Comparison of ENCODE assay signal across 22 cellular contexts in the genomic region with DNA sequence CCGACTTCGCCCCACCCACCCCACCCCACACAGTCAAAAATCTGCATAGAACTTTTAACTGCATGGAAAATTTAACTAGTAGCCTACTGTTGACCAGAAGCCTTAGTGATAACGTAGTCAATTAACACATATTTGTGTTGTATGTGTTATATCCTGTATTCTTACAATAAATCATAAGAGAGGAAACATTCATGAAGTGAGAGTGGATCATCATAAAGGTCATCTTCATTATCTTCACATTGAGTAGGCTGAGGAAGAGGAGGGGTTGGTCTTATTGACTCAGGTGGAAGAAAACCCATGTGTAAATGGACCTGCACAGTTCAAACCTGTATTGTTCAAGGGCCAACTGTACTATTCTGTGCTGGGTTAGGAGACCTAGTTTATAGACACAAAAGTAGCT. TPM values are rescaled to one million over a fixed set of nuclear protein-coding genes. Genes with fewer than 3 reads are reported as not detected.
DNase-seq lines count a peak whose midpoint lies in the region; ATAC-seq, FAIRE-seq and TF ChIP-seq lines count a peak whose summit lies in the region.
"Had no signal": no experiment of that assay in that cellular context is flagged by ENCODE, and none has a peak within 500 bp of the region (broad histone marks: within the 10 kb centered on the region; RNA-seq: fewer than 3 reads in every experiment).

No MANE protein-coding gene starts in this region.

- peak; percentile 72 for FAIRE-seq in astrocyte (lab: Jason Lieb, UNC)
- FAIRE-seq: GM12878, GM18507 had no signal

- H2AFZ ChIP-seq in astrocyte (ENCODE audit: low read depth, low read length), result no peak overlapping the region
- H2AFZ ChIP-seq: GM23338 had no signal

- H3K27ac Mint-ChIP-seq in activated CD4-positive, alpha-beta memory T cell treated with anti-CD3 and anti-CD28 coated beads for 36 hours, result peak overlapping the region; percentile 58
- no peak overlapping the region for H3K27ac Mint-ChIP-seq in activated CD4-positive, alpha-beta memory T cell treated with anti-CD3 and anti-CD28 coated beads, Interleukin-2, amount 10 ng/mL, durations not matched to agents 7 days and 5 days
- H3K27ac Mint-ChIP-seq in natural killer cell, result peak overlapping the region; percentile 3 to 72
- peak overlapping the region in 1 of 2 donors; percentile 86 for H3K27ac Mint-ChIP-seq in natural killer cell treated with Interleukin-12 subunit alpha and Interleukin-12 subunit beta and Interleukin-15 and Interleukin-18, amount 100 ng/mL, for 72 hours
- no peak overlapping the region for H3K27ac Mint-ChIP-seq in astrocyte (ENCODE audit: unreplicated experiment)
- peak overlapping the region in 1 of 2 donors; percentile 59 for H3K27ac Mint-ChIP-seq in stimulated activated naive CD8-positive, alpha-beta T cell treated with anti-CD3 and anti-CD28 coated beads, Interleukin-15, amount 100 ng/mL, for 72 hours
- H3K27ac Mint-ChIP-seq: CD8-positive, alpha-beta T cell; GM23338 had no signal

- 96% methylated on average over 3 of the region's 3 CpGs for WGBS in heart right ventricle, 2 donors

- no peak overlapping the region for H3K27ac ChIP-seq in astrocyte (ENCODE audit: low read depth, low read length)
- H3K27ac ChIP-seq in heart right ventricle, result no peak overlapping the region

- no peaks in the 10 kb centered on the region for H3K27me3 ChIP-seq in astrocyte (ENCODE audit: insufficient read depth, low read length)
- no peaks in the 10 kb centered on the region for H3K27me3 ChIP-seq in heart right ventricle

- H3K36me3 ChIP-seq in astrocyte (ENCODE audit: insufficient read depth, low read length) (peaks cover 70% of the 10 kb centered on the region), heart right ventricle (peaks cover 0 to 100% (median 80%) of the 10 kb centered on the region in 9 donors)

- H3K9me3 ChIP-seq in astrocyte (ENCODE audit: insufficient read depth, low read depth, low read length) (no peaks in the 10 kb centered on the region), heart right ventricle (no peaks in the 10 kb centered on the region)

- H4K20me1 ChIP-seq in astrocyte (ENCODE audit: insufficient read depth, low read length), result peaks cover 4% of the 10 kb centered on the region

- CTCF ChIA-PET in activated CD4-positive, alpha-beta memory T cell treated with anti-CD3 and anti-CD28 coated beads for 36 hours (lab: Charles Lee), result interaction anchor here (1.4 kb wide), 1 partner anchor 11 kb away, joined by 4 read pairs; no protein-coding TSS in a partner anchor
- CTCF ChIA-PET in activated CD4-positive, alpha-beta memory T cell treated with anti-CD3 and anti-CD28 coated beads, Interleukin-2, amount 10 ng/mL, durations not matched to agents 7 days and 5 days (lab: Charles Lee), result no interaction called here

- ATAC-seq in natural killer cell, result no peak
- ATAC-seq in natural killer cell treated with Interleukin-12 subunit alpha and Interleukin-12 subunit beta and Interleukin-15 and Interleukin-18, amount 100 ng/mL, for 72 hours, result no peak
- ATAC-seq in stimulated activated naive CD8-positive, alpha-beta T cell treated with anti-CD3 and anti-CD28 coated beads, Interleukin-15, amount 100 ng/mL, for 72 hours, result peak; percentile 52
- ATAC-seq in heart right ventricle, result no peak
- ATAC-seq: CD8-positive, alpha-beta T cell; GM12878; GM23338; HCT116; PC-3 had no signal

- no peak for TF ChIP-seq CTCF in natural killer cell (IDR thresholded peaks at IDR 0.05)
- TF ChIP-seq CTCF in astrocyte (IDR thresholded peaks at IDR 0.05; ENCODE audit: insufficient read depth, low read depth, low read length), result no peak
- TF ChIP-seq CTCF in heart right ventricle (IDR thresholded peaks at IDR 0.05), result no peak

- H3K27me3 Mint-ChIP-seq in activated CD4-positive, alpha-beta memory T cell treated with anti-CD3 and anti-CD28 coated beads for 36 hours, result no peaks in the 10 kb centered on the region
- H3K27me3 Mint-ChIP-seq in activated CD4-positive, alpha-beta memory T cell treated with anti-CD3 and anti-CD28 coated beads, Interleukin-2, amount 10 ng/mL, durations not matched to agents 7 days and 5 days, result no peaks in the 10 kb centered on the region
- H3K27me3 Mint-ChIP-seq in natural killer cell (ENCODE audit: low read depth in 2 of 2) (no peaks in the 10 kb centered on the region), astrocyte (ENCODE audit: low read depth, unreplicated experiment) (no peaks in the 10 kb centered on the region)
- H3K27me3 Mint-ChIP-seq in natural killer cell treated with Interleukin-12 subunit alpha and Interleukin-12 subunit beta and Interleukin-15 and Interleukin-18, amount 100 ng/mL, for 72 hours, result no peaks in the 10 kb centered on the region
- H3K27me3 Mint-ChIP-seq in stimulated activated naive CD8-positive, alpha-beta T cell treated with anti-CD3 and anti-CD28 coated beads, Interleukin-15, amount 100 ng/mL, for 72 hours, result no peaks in the 10 kb centered on the region
- H3K27me3 Mint-ChIP-seq: IgD-negative memory B cell had no signal

- intact Hi-C loops in activated CD4-positive, alpha-beta memory T cell treated with anti-CD3 and anti-CD28 coated beads for 36 hours (cut with micrococcal nuclease), result no loop called here
- intact Hi-C loops in natural killer cell (cut with micrococcal nuclease) (no loop called here), heart right ventricle (cut with DNase I) (no loop called here)

- H3K4me3 ChIP-seq in astrocyte (ENCODE audit: insufficient read depth, low read depth, low read length), result no peak overlapping the region
- no peak overlapping the region for H3K4me3 ChIP-seq in heart right ventricle
- H3K4me3 ChIP-seq: GM12878, GM23338 had no signal

- peaks cover 55% of the 10 kb centered on the region for H3K36me3 Mint-ChIP-seq in activated CD4-positive, alpha-beta memory T cell treated with anti-CD3 and anti-CD28 coated beads for 36 hours
- H3K36me3 Mint-ChIP-seq in activated CD4-positive, alpha-beta memory T cell treated with anti-CD3 and anti-CD28 coated beads, Interleukin-2, amount 10 ng/mL, durations not matched to agents 7 days and 5 days (ENCODE audit: low read depth), result peaks cover 78% of the 10 kb centered on the region
- peaks cover 42% of the 10 kb centered on the region for H3K36me3 Mint-ChIP-seq in natural killer cell
- H3K36me3 Mint-ChIP-seq in natural killer cell treated with Interleukin-12 subunit alpha and Interleukin-12 subunit beta and Interleukin-15 and Interleukin-18, amount 100 ng/mL, for 72 hours, result peaks cover 38% of the 10 kb centered on the region
- H3K36me3 Mint-ChIP-seq in astrocyte (ENCODE audit: low read depth, unreplicated experiment), result peaks cover 5% of the 10 kb centered on the region

- POLR2A ChIA-PET in activated CD4-positive, alpha-beta memory T cell treated with anti-CD3 and anti-CD28 coated beads for 36 hours (lab: Charles Lee), result no interaction called here
- POLR2A ChIA-PET in activated CD4-positive, alpha-beta memory T cell treated with anti-CD3 and anti-CD28 coated beads, Interleukin-2, amount 10 ng/mL, durations not matched to agents 7 days and 5 days (lab: Charles Lee), result interaction anchor here (1.2 to 1.9 kb wide), 2 partner anchors 15 to 33 kb away, joined by 3 to 4 read pairs; partner anchors contain the start of genes NCBP1 and TSTD2

- no peak overlapping the region for H3K4me3 Mint-ChIP-seq in activated CD4-positive, alpha-beta memory T cell treated with anti-CD3 and anti-CD28 coated beads for 36 hours
- H3K4me3 Mint-ChIP-seq in activated CD4-positive, alpha-beta memory T cell treated with anti-CD3 and anti-CD28 coated beads, Interleukin-2, amount 10 ng/mL, durations not matched to agents 7 days and 5 days, result no peak overlapping the region
- H3K4me3 Mint-ChIP-seq in natural killer cell (no peak overlapping the region), astrocyte (ENCODE audit: unreplicated experiment) (no peak overlapping the region)
- no peak overlapping the region for H3K4me3 Mint-ChIP-seq in natural killer cell treated with Interleukin-12 subunit alpha and Interleukin-12 subunit beta and Interleukin-15 and Interleukin-18, amount 100 ng/mL, for 72 hours
- H3K4me3 Mint-ChIP-seq in stimulated activated naive CD8-positive, alpha-beta T cell treated with anti-CD3 and anti-CD28 coated beads, Interleukin-15, amount 100 ng/mL, for 72 hours, result peak overlapping the region in 1 of 2 donors; percentile 13
- H3K4me3 Mint-ChIP-seq: CD8-positive, alpha-beta T cell; GM23338; IgD-negative memory B cell had no signal

- H3K9me3 Mint-ChIP-seq in activated CD4-positive, alpha-beta memory T cell treated with anti-CD3 and anti-CD28 coated beads for 36 hours, result no peaks in the 10 kb centered on the region
- H3K9me3 Mint-ChIP-seq in activated CD4-positive, alpha-beta memory T cell treated with anti-CD3 and anti-CD28 coated beads, Interleukin-2, amount 10 ng/mL, durations not matched to agents 7 days and 5 days, result no peaks in the 10 kb centered on the region
- no peaks in the 10 kb centered on the region for H3K9me3 Mint-ChIP-seq in natural killer cell
- no peaks in the 10 kb centered on the region for H3K9me3 Mint-ChIP-seq in natural killer cell treated with Interleukin-12 subunit alpha and Interleukin-12 subunit beta and Interleukin-15 and Interleukin-18, amount 100 ng/mL, for 72 hours
- no peaks in the 10 kb centered on the region for H3K9me3 Mint-ChIP-seq in astrocyte (ENCODE audit: unreplicated experiment)
- H3K9me3 Mint-ChIP-seq in stimulated activated naive CD8-positive, alpha-beta T cell treated with anti-CD3 and anti-CD28 coated beads, Interleukin-15, amount 100 ng/mL, for 72 hours, result no peaks in the 10 kb centered on the region
- H3K9me3 Mint-ChIP-seq: CD8-positive, alpha-beta T cell; GM23338; IgD-negative memory B cell had no signal

- DNase-seq in activated CD4-positive, alpha-beta memory T cell treated with anti-CD3 and anti-CD28 coated beads for 36 hours, result no peak
- no peak for DNase-seq in activated CD4-positive, alpha-beta memory T cell treated with anti-CD3 and anti-CD28 coated beads, Interleukin-2, amount 10 ng/mL, durations not matched to agents 7 days and 5 days
- DNase-seq in natural killer cell (no peak), astrocyte (ENCODE audit: low read depth) (no peak), activated gamma-delta T cell (lab: John Stamatoyannopoulos, UW) (no peak), heart right ventricle (no peak)
- no peak for DNase-seq in natural killer cell treated with Interleukin-12 subunit alpha and Interleukin-12 subunit beta and Interleukin-15 and Interleukin-18, amount 100 ng/mL, for 72 hours (ENCODE audit: low spot score)
- DNase-seq in stimulated activated naive CD8-positive, alpha-beta T cell treated with anti-CD3 and anti-CD28 coated beads, Interleukin-15, amount 100 ng/mL, for 72 hours, result no peak
- DNase-seq: CD8-positive, alpha-beta T cell; DMS53; Karpas-422; NCI-H1417 treated with DMSO at 0.1 percent for 48 hours; NCI-H187 treated with DMSO at 0.1 percent for 48 hours; NCI-H2227 treated with DMSO at 0.1 percent for 48 hours; NCI-H524 treated with DMSO at 0.1 percent for 48 hours; PC-3; RPMI8226 had no signal

- no peak overlapping the region for H3K9ac ChIP-seq in astrocyte (ENCODE audit: low read length)

- no peak overlapping the region for H3K4me2 ChIP-seq in astrocyte (ENCODE audit: low read length)
- H3K4me2 ChIP-seq: GM23338 had no signal

- peaks cover 37% of the 10 kb centered on the region for H3K4me1 Mint-ChIP-seq in activated CD4-positive, alpha-beta memory T cell treated with anti-CD3 and anti-CD28 coated beads for 36 hours (ENCODE audit: low read depth)
- peaks cover 27% of the 10 kb centered on the region for H3K4me1 Mint-ChIP-seq in activated CD4-positive, alpha-beta memory T cell treated with anti-CD3 and anti-CD28 coated beads, Interleukin-2, amount 10 ng/mL, durations not matched to agents 7 days and 5 days
- H3K4me1 Mint-ChIP-seq in natural killer cell (peaks cover 7 to 8% of the 10 kb centered on the region in 2 donors), astrocyte (ENCODE audit: low read depth, unreplicated experiment) (no peaks in the 10 kb centered on the region)
- peaks cover 12 to 15% of the 10 kb centered on the region in 2 donors for H3K4me1 Mint-ChIP-seq in natural killer cell treated with Interleukin-12 subunit alpha and Interleukin-12 subunit beta and Interleukin-15 and Interleukin-18, amount 100 ng/mL, for 72 hours (ENCODE audit: low read depth in 2 of 2)
- H3K4me1 Mint-ChIP-seq in stimulated activated naive CD8-positive, alpha-beta T cell treated with anti-CD3 and anti-CD28 coated beads, Interleukin-15, amount 100 ng/mL, for 72 hours, result peaks cover 44% of the 10 kb centered on the region
- H3K4me1 Mint-ChIP-seq: GM23338 had no signal

- no peaks in the 10 kb centered on the region for H3K79me2 ChIP-seq in astrocyte (ENCODE audit: insufficient read depth, low read length)

- no peaks in the 10 kb centered on the region for H3K4me1 ChIP-seq in astrocyte (ENCODE audit: insufficient read depth, low read length)
- peaks cover 0 to 12% (median 0%) of the 10 kb centered on the region in 9 donors for H3K4me1 ChIP-seq in heart right ventricle

RNA-seq across cellular contexts. Expression of gene XPA, which starts 31.4 kb away (rescaled TPM):
- 1 to 10 TPM; 8.5 to 9.6 TPM for total RNA-seq in activated CD4-positive, alpha-beta memory T cell treated with anti-CD3 and anti-CD28 coated beads for 36 hours
- total RNA-seq in activated CD4-positive, alpha-beta memory T cell treated with anti-CD3 and anti-CD28 coated beads, Interleukin-2, amount 10 ng/mL, durations not matched to agents 7 days and 5 days, result 10 to 100 TPM; 12.1 to 12.4 TPM
- total RNA-seq in natural killer cell, result 10 to 100 TPM; 21.7 to 28.4 (median 25.6) TPM
- total RNA-seq in natural killer cell treated with Interleukin-12 subunit alpha and Interleukin-12 subunit beta and Interleukin-15 and Interleukin-18, amount 100 ng/mL, for 72 hours, result 10 to 100 TPM; 11.2 to 12.5 TPM
- total RNA-seq in astrocyte, result 7.7 and 9.8 TPM in 2 replicates
- total RNA-seq in heart right ventricle, result 10 to 100 TPM in 3 of 10 donors, 1 to 10 TPM in 7; 7.9 to 13.7 (median 9.3) TPM
- 1 to 10 TPM; 5.7 to 6.9 TPM for polyA plus RNA-seq in heart right ventricle

RNA-seq across cellular contexts. Expression of gene NCBP1, which starts 32.1 kb away (rescaled TPM):
- total RNA-seq in activated CD4-positive, alpha-beta memory T cell treated with anti-CD3 and anti-CD28 coated beads for 36 hours, result 10 to 100 TPM; 43.4 to 47.2 TPM
- total RNA-seq in activated CD4-positive, alpha-beta memory T cell treated with anti-CD3 and anti-CD28 coated beads, Interleukin-2, amount 10 ng/mL, durations not matched to agents 7 days and 5 days, result 10 to 100 TPM; 34.5 to 36.5 TPM
- total RNA-seq in natural killer cell (10 to 100 TPM; 39.3 to 55.2 (median 51.2) TPM), astrocyte (42.5 and 43.0 TPM in 2 replicates), heart right ventricle (10 to 100 TPM; 11.8 to 20.4 (median 15.9) TPM)
- total RNA-seq in natural killer cell treated with Interleukin-12 subunit alpha and Interleukin-12 subunit beta and Interleukin-15 and Interleukin-18, amount 100 ng/mL, for 72 hours, result 10 to 100 TPM; 29.4 to 63.5 TPM
- polyA plus RNA-seq in heart right ventricle, result 1 to 10 TPM; 6.6 to 9.0 TPM

RNA-seq across cellular contexts. Expression of gene TSTD2, which starts 32.6 kb away (rescaled TPM):
- 10 to 100 TPM; 10.3 to 13.4 TPM for total RNA-seq in activated CD4-positive, alpha-beta memory T cell treated with anti-CD3 and anti-CD28 coated beads for 36 hours
- 10 to 100 TPM; 10.5 to 12.2 TPM for total RNA-seq in activated CD4-positive, alpha-beta memory T cell treated with anti-CD3 and anti-CD28 coated beads, Interleukin-2, amount 10 ng/mL, durations not matched to agents 7 days and 5 days
- total RNA-seq in natural killer cell (10 to 100 TPM; 16.2 to 25.7 (median 24.7) TPM), astrocyte (18.4 and 19.4 TPM in 2 replicates), heart right ventricle (10 to 100 TPM; 19.8 to 29.4 (median 23.4) TPM)
- 10 to 100 TPM; 18.8 to 25.4 TPM for total RNA-seq in natural killer cell treated with Interleukin-12 subunit alpha and Interleukin-12 subunit beta and Interleukin-15 and Interleukin-18, amount 100 ng/mL, for 72 hours
- 10 to 100 TPM in 1 of 2 donors, 1 to 10 TPM in 1; 8.5 to 22.3 TPM for polyA plus RNA-seq in heart right ventricle

Comparison
In these comparisons a context has a peak if more than half of its experiments do, and no peak if none do; other contexts are left out.
1. H3K27ac Mint-ChIP-seq: peak in activated CD4-positive, alpha-beta memory T cell treated with anti-CD3 and anti-CD28 coated beads for 36 hours (single experiment) and natural killer cell (2 of 2); none in activated CD4-positive, alpha-beta memory T cell treated with anti-CD3 and anti-CD28 coated beads, Interleukin-2, amount 10 ng/mL, durations not matched to agents 7 days and 5 days (single experiment) and astrocyte (single experiment).